25 cellular contexts compared by ENCODE assay signal in the genomic region with DNA sequence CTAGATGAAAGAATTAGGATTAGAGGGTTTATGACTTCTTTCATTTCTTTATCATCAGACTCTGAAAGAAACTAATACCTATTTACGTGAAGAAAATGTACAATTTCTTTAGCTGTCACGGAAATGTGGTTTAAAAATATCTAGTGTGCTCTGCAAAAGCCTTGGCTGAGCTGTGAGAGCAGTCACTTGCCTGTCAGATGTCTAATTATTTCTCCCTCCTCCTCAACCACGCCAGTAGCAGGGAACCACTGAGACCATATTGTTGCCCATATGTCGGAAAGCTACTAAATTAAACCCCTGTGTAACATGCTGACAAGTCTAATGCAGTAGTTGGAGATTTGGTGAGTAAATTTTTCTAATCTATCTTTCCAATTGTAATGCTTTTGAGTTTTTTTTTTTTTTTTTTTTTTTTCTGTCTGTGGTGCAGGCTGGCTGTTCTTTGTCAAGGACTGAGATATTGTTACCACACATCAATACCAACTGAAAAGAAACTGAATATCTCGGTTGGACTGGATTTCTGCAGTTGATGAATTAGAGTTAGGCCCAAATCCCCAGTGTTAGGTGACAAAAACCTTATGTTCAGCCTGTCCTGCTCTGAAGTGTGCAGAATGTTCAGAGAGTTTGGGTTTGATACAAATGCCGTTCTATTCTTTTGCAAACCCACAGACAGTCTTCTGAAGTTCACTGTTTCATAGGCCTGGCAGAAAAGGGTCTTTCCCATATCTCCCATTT.
"Had no signal": no experiment of that assay in that cellular context is flagged by ENCODE, and none has a peak within 500 bp of the region (broad histone marks: within the 10 kb centered on the region; RNA-seq: fewer than 3 reads in every experiment).

No MANE protein-coding gene starts in this region.

- DNase-seq: activated CD4-positive, alpha-beta T cell treated with anti-CD3 and anti-CD28 coated beads for 1 hour; activated CD4-positive, alpha-beta T cell treated with anti-CD3 and anti-CD28 coated beads, Interleukin-2, amount 50 U/mL, for 1 hour; activated CD8-positive, alpha-beta memory T cell treated with anti-CD3 and anti-CD28 coated beads, Interleukin-2, amount 10 ng/mL, durations not matched to agents 7 days and 5 days; activated CD8-positive, alpha-beta T cell treated with anti-CD3 and anti-CD28 coated beads, Interleukin-2, amount 10 ng/mL, durations not matched to agents 7 days and 5 days; activated effector memory CD4-positive, alpha-beta T cell treated with anti-CD3 and anti-CD28 coated beads, Interleukin-2, amount 50 U/mL, for 16 hours; activated naive CD4-positive, alpha-beta T cell treated with anti-CD3 and anti-CD28 coated beads for 36 hours; activated naive CD8-positive, alpha-beta T cell treated with anti-CD3 and anti-CD28 coated beads for 36 hours; activated T-cell treated with anti-CD3 and anti-CD28 coated beads, Interleukin-2, amount 50 U/mL, for 72 hours; adrenal gland; aorta; body of pancreas; foreskin keratinocyte; left cardiac atrium; mammary epithelial cell; pancreas; retina; stimulated activated CD4-positive, alpha-beta T cell treated with anti-CD3 and anti-CD28 coated beads, Interleukin-2, amount 100 ng/mL, for 24 hours; stimulated activated naive B cell treated with anti-CD40 and anti-IgM and Interleukin-4, amounts not matched to agents 10 μg/mL and 1 μg/mL and 100 μg/mL, for 72 hours; stomach; T-helper 17 cell; tibial artery; upper lobe of right lung had no signal

- H3K4me1 Mint-ChIP-seq: activated CD8-positive, alpha-beta memory T cell treated with anti-CD3 and anti-CD28 coated beads, Interleukin-2, amount 10 ng/mL, durations not matched to agents 7 days and 5 days; activated naive CD8-positive, alpha-beta T cell treated with anti-CD3 and anti-CD28 coated beads for 36 hours; stimulated activated naive B cell treated with anti-CD40 and anti-IgM and Interleukin-4, amounts not matched to agents 10 μg/mL and 1 μg/mL and 100 μg/mL, for 72 hours; T-helper 17 cell had no signal

- H3K36me3 Mint-ChIP-seq: activated CD8-positive, alpha-beta memory T cell treated with anti-CD3 and anti-CD28 coated beads, Interleukin-2, amount 10 ng/mL, durations not matched to agents 7 days and 5 days; activated naive CD8-positive, alpha-beta T cell treated with anti-CD3 and anti-CD28 coated beads for 36 hours; stimulated activated naive B cell treated with anti-CD40 and anti-IgM and Interleukin-4, amounts not matched to agents 10 μg/mL and 1 μg/mL and 100 μg/mL, for 72 hours had no signal

- H3K27me3 Mint-ChIP-seq: activated CD8-positive, alpha-beta memory T cell treated with anti-CD3 and anti-CD28 coated beads, Interleukin-2, amount 10 ng/mL, durations not matched to agents 7 days and 5 days; stimulated activated naive B cell treated with anti-CD40 and anti-IgM and Interleukin-4, amounts not matched to agents 10 μg/mL and 1 μg/mL and 100 μg/mL, for 72 hours had no signal

- H3K27ac Mint-ChIP-seq: activated CD8-positive, alpha-beta memory T cell treated with anti-CD3 and anti-CD28 coated beads, Interleukin-2, amount 10 ng/mL, durations not matched to agents 7 days and 5 days; activated CD8-positive, alpha-beta T cell treated with anti-CD3 and anti-CD28 coated beads, Interleukin-2, amount 10 ng/mL, durations not matched to agents 7 days and 5 days; activated naive CD4-positive, alpha-beta T cell treated with anti-CD3 and anti-CD28 coated beads for 36 hours; activated naive CD8-positive, alpha-beta T cell treated with anti-CD3 and anti-CD28 coated beads for 36 hours; activated T-cell treated with anti-CD3 and anti-CD28 coated beads, Interleukin-2, amount 50 U/mL, for 72 hours; nephron; stimulated activated naive B cell treated with anti-CD40 and anti-IgM and Interleukin-4, amounts not matched to agents 10 μg/mL and 1 μg/mL and 100 μg/mL, for 72 hours; T-helper 17 cell had no signal

- H3K4me3 Mint-ChIP-seq: activated CD8-positive, alpha-beta memory T cell treated with anti-CD3 and anti-CD28 coated beads, Interleukin-2, amount 10 ng/mL, durations not matched to agents 7 days and 5 days; activated CD8-positive, alpha-beta T cell treated with anti-CD3 and anti-CD28 coated beads, Interleukin-2, amount 10 ng/mL, durations not matched to agents 7 days and 5 days; activated naive CD4-positive, alpha-beta T cell treated with anti-CD3 and anti-CD28 coated beads for 36 hours; activated naive CD8-positive, alpha-beta T cell treated with anti-CD3 and anti-CD28 coated beads for 36 hours; activated T-cell treated with anti-CD3 and anti-CD28 coated beads, Interleukin-2, amount 50 U/mL, for 72 hours; nephron; stimulated activated naive B cell treated with anti-CD40 and anti-IgM and Interleukin-4, amounts not matched to agents 10 μg/mL and 1 μg/mL and 100 μg/mL, for 72 hours; T-helper 17 cell had no signal

- FAIRE-seq: endothelial cell of umbilical vein, islet of Langerhans, pancreas had no signal
